24 cellular contexts compared by ENCODE assay signal in genomic region chr16:15810949-15811348, GRCh38. TPM values are rescaled to one million over a fixed set of nuclear protein-coding genes. Genes with fewer than 3 reads are reported as not detected.
DNase-seq lines count a peak whose midpoint lies in the region; TF ChIP-seq lines count a peak whose summit lies in the region.
"Had no signal": no experiment of that assay in that cellular context is flagged by ENCODE, and none has a peak within 500 bp of the region (broad histone marks: within the 10 kb centered on the region; RNA-seq: fewer than 3 reads in every experiment).

No MANE protein-coding gene starts in this region.

- no peak for TF ChIP-seq EP300 in esophagus muscularis mucosa (IDR thresholded peaks at IDR 0.05)

- intact Hi-C loops in ascending aorta (cut with DNase I) (no loop called here), esophagus muscularis mucosa (cut with DNase I) (no loop called here), uterus (cut with DNase I; ENCODE audit: low total_unique reads) (no loop called here)

- H3K4me1 ChIP-seq in ascending aorta (peaks cover 44 to 68% of the 10 kb centered on the region in 2 donors), esophagus muscularis mucosa (peaks cover 10 to 100% (median 92%) of the 10 kb centered on the region in 4 donors), rectal smooth muscle tissue (ENCODE audit: control insufficient read depth, insufficient read depth, low read length) (peaks cover 30% of the 10 kb centered on the region), uterus (peaks cover 16 to 25% of the 10 kb centered on the region in 2 donors)

- TF ChIP-seq POLR2A in esophagus muscularis mucosa (IDR thresholded peaks at IDR 0.05; ENCODE audit: low read depth) (no peak), uterus (IDR thresholded peaks at IDR 0.05) (no peak)

- no peak for TF ChIP-seq CTCF in ascending aorta (IDR thresholded peaks at IDR 0.05)
- TF ChIP-seq CTCF in esophagus muscularis mucosa (IDR thresholded peaks at IDR 0.05) = no peak
- no peak for TF ChIP-seq CTCF in uterus (IDR thresholded peaks at IDR 0.05)

- H3K27ac ChIP-seq in ascending aorta (peak overlapping the region; percentile 85 to 92), esophagus muscularis mucosa (replicated peaks in 1 of 4) (peak overlapping the region; percentile 75 to 95 (median 82)), rectal smooth muscle tissue (ENCODE audit: low read depth, low read length) (peak overlapping the region; percentile 85), uterus (peak overlapping the region; percentile 79 to 86)

- H3K4me3 ChIP-seq in ascending aorta (peak overlapping the region in 1 of 2 donors; percentile 40), esophagus muscularis mucosa (peak overlapping the region; percentile 3 to 36 (median 20)), rectal smooth muscle tissue (ENCODE audit: low read length) (no peak overlapping the region), uterus (no peak overlapping the region)
- H3K4me3 ChIP-seq: body of pancreas, dorsolateral prefrontal cortex, gastrocnemius medialis, Peyer's patch had no signal

- H3K27me3 ChIP-seq in ascending aorta = no peaks in the 10 kb centered on the region
- H3K27me3 ChIP-seq in esophagus muscularis mucosa = no peaks in the 10 kb centered on the region
- no peaks in the 10 kb centered on the region for H3K27me3 ChIP-seq in rectal smooth muscle tissue (ENCODE audit: control insufficient read depth, insufficient read depth, low read length)
- no peaks in the 10 kb centered on the region for H3K27me3 ChIP-seq in uterus
- H3K27me3 ChIP-seq: body of pancreas, Peyer's patch had no signal

- 35% methylated on average over 3 of the region's 3 CpGs for WGBS in esophagus muscularis mucosa

- peaks cover 22 to 26% of the 10 kb centered on the region in 2 donors for H3K36me3 ChIP-seq in ascending aorta
- peaks cover 0 to 67% (median 44%) of the 10 kb centered on the region in 4 donors for H3K36me3 ChIP-seq in esophagus muscularis mucosa
- H3K36me3 ChIP-seq in rectal smooth muscle tissue (ENCODE audit: control insufficient read depth, insufficient read depth, low read length) = no peaks in the 10 kb centered on the region
- H3K36me3 ChIP-seq in uterus = no peaks in the 10 kb centered on the region
- H3K36me3 ChIP-seq: gastrocnemius medialis, Peyer's patch had no signal

- no peak overlapping the region for H3K9ac ChIP-seq in rectal smooth muscle tissue (ENCODE audit: low read length)

- peaks cover 2 to 4% of the 10 kb centered on the region in 2 donors for H3K9me3 ChIP-seq in ascending aorta
- H3K9me3 ChIP-seq in esophagus muscularis mucosa = no peaks in the 10 kb centered on the region
- H3K9me3 ChIP-seq in uterus = no peaks in the 10 kb centered on the region
- H3K9me3 ChIP-seq: Peyer's patch had no signal

- no peak for DNase-seq in ascending aorta (ENCODE audit: low spot score in 2 of 2)
- DNase-seq in esophagus muscularis mucosa (ENCODE audit: extremely low spot score) = no peak
- no peak for DNase-seq in uterus
- no peak for DNase-seq in ureter (ENCODE audit: low spot score)
- DNase-seq in NCI-H2107 (lab: John Stamatoyannopoulos, UW) = no peak
- no peak for DNase-seq in stimulated activated CD4-positive, alpha-beta T cell treated with anti-CD3 and anti-CD28 coated beads, Interleukin-1b, Interleukin-23, amount 100 ng/mL, for 48 hours
- DNase-seq: activated CD4-positive, alpha-beta T cell treated with anti-CD3 and anti-CD28 coated beads for 1 hour; activated CD8-positive, alpha-beta memory T cell treated with anti-CD3 and anti-CD28 coated beads, Interleukin-2, amount 50 U/mL, for 48 hours; activated CD8-positive, alpha-beta T cell treated with anti-CD3 and anti-CD28 coated beads for 36 hours; activated naive CD4-positive, alpha-beta T cell treated with Interleukin-2 at 50 U/mL for 16 hours; body of pancreas; Calu3; cerebellar nuclear complex; dorsolateral prefrontal cortex; gastrocnemius medialis; HCEC 1CT; NCI-H446; NCI-H774; Peyer's patch; SHP77 treated with DMSO at 0.1 percent for 48 hours; stimulated activated naive CD4-positive, alpha-beta T cell had no signal

RNA-seq across cellular contexts. Expression of gene MYH11, which starts 45.9 kb away (rescaled TPM):
- total RNA-seq in ascending aorta (694 TPM), esophagus muscularis mucosa (over 10,000 TPM in 3 of 4 donors, 1,000 to 10,000 TPM in 1; 9,583 to 20,476 (median 14,208) TPM), uterus (1,000 to 10,000 TPM in 2 of 4 donors, 100 to 1,000 TPM in 2; 447 to 1,893 (median 822) TPM), ureter (1,287 TPM)
- total RNA-seq: activated CD8-positive, alpha-beta T cell treated with anti-CD3 and anti-CD28 coated beads for 36 hours; activated T-helper 1 cell treated with anti-CD3 and anti-CD28 coated beads, Interleukin-12 subunit alpha, Interleukin-12 subunit beta, Interleukin-2, Interleukin-4 antibody, amounts not matched to agents 30 ng/mL and 10 ng/mL and 1 ng/mL, durations not matched to agents 14 hours and 24 hours and 36 hours; T-helper 2 cell treated with Interferon-gamma antibody and Interleukin-4, amounts not matched to agents 100 ng/mL and 5 ng/mL, for 36 hours had no signal

Comparison
In these comparisons a context has a peak if more than half of its experiments do, and no peak if none do; other contexts are left out.
1. H3K4me3 ChIP-seq: peak in esophagus muscularis mucosa (4 of 4); none in rectal smooth muscle tissue (single experiment) and uterus (0 of 2).
2. Peak in every context shown above with its lines, with median percentiles within 50 percentile points of each other: H3K27ac ChIP-seq.